In the genomic region with DNA sequence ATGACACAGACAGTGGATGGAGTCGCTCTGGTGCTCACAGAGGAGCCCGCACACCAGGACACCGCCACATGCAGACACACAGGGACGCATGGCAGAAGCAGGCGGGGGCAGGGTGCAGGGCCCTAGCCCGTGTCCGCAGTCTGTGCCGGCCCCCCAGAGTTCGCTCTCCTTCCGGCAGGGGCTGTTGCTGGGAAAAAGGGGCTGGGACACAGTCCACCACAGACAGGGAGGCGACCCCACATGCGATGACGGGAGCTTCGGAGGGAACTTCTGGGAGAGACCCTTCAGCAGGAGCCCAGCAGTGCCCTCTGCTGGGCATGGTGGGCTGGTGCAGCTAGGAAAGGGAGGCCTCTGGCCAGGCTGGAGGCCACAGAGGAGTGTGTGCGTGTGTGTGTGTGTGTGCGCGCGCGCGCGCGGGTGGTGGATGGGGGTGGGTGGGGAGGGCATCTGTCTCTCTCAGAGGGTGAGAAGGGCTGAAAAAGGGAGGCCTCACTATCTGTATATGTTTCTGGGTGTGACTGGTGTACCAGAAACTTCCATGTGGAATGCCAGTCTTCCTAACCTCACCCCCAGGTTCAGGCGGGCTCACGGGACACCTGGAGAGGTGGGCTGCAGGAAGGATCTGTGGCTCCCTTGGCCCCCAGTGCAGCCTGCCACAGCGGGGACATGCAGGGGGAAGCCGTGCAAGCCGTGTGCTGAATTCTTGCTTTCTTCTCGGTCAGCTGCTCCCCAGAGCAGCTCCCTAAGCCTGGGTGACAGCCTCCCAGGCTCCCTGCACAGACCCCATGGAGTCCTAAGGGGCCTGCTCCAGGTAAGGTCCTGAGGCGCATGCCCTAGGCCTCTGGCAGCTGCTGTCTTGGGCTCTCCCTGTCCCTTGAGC, we compare ENCODE assay signal across 8 cellular contexts.
DNase-seq lines count a peak whose midpoint lies in the region; ATAC-seq and TF ChIP-seq lines count a peak whose summit lies in the region.

No MANE protein-coding gene starts in this region.

- H3K9me3 ChIP-seq in HUES6 (ENCODE audit: control insufficient read depth, insufficient read depth, low read depth, low read length) (no peaks in the 10 kb centered on the region), Peyer's patch (no peaks in the 10 kb centered on the region)

- peak overlapping the region; percentile 27 to 60 (median 37) for H3K4me3 Mint-ChIP-seq in nephron

- peak overlapping the region; percentile 71 to 96 (median 96) for H3K27ac Mint-ChIP-seq in nephron

- H3K9me3 Mint-ChIP-seq in nephron = no peaks in the 10 kb centered on the region

- H3K36me3 ChIP-seq in HUES6 (ENCODE audit: control insufficient read depth, insufficient read depth, low read length) (no peaks in the 10 kb centered on the region), Peyer's patch (no peaks in the 10 kb centered on the region)

- no peaks in the 10 kb centered on the region for H3K36me3 Mint-ChIP-seq in nephron (ENCODE audit: low read depth)

- peak overlapping the region; percentile 34 for H3K4me3 ChIP-seq in HUES6 (ENCODE audit: low read depth, low read length)
- peak overlapping the region in 3 of 4 donors; percentile 16 to 40 (median 37) for H3K4me3 ChIP-seq in Peyer's patch
- H3K4me3 ChIP-seq in fibroblast of the aortic adventitia (ENCODE audit: low read depth, low read length) = peak overlapping the region; percentile 28

- H3K27me3 ChIP-seq in HUES6 (ENCODE audit: control insufficient read depth, insufficient read depth, low read length) (0 out of 2 replicates have a peak, but pooled peaks cover 6% of the 10 kb centered on the region), Peyer's patch (no peaks in the 10 kb centered on the region)

- H3K27me3 Mint-ChIP-seq in nephron (ENCODE audit: low read depth) = peaks cover 4% of the 10 kb centered on the region

- ATAC-seq in GM21786 (IDR thresholded peaks at IDR 0.05; ENCODE audit: unreplicated experiment) = no peak

- H3K4me1 ChIP-seq in HUES6 (ENCODE audit: control insufficient read depth, insufficient read depth, low read length) (peaks cover 42% of the 10 kb centered on the region), Peyer's patch (peaks cover 0 to 33% (median 9%) of the 10 kb centered on the region in 4 donors)

- peak; percentile 83 for DNase-seq in GM10266 (ENCODE audit: extremely low spot score)
- peak; percentile 37 to 83 (median 80) for DNase-seq in Peyer's patch
- peak; percentile 40 to 48 for DNase-seq in activated T-helper 1 cell treated with anti-CD3 and anti-CD28 coated beads, Interleukin-2, amount 50 U/mL, for 16 hours (ENCODE audit: low read depth in 1 of 2, low spot score in 1 of 2)
- peak; percentile 77 for DNase-seq in fibroblast of the aortic adventitia (ENCODE audit: low read depth)
- peak; percentile 21 to 68 (median 39) for DNase-seq in stimulated activated naive CD4-positive, alpha-beta T cell (lab: John Stamatoyannopoulos, UW)

- peaks cover 57% of the 10 kb centered on the region for H3K4me1 Mint-ChIP-seq in nephron

- TF ChIP-seq POLR2A in Peyer's patch (IDR thresholded peaks at IDR 0.05) = no peak

- TF ChIP-seq CTCF in GM10266 (IDR thresholded peaks at IDR 0.05; ENCODE audit: control insufficient read depth, insufficient read depth, low read depth, missing control alignments) = peak; percentile 96
- TF ChIP-seq CTCF in Peyer's patch (IDR thresholded peaks at IDR 0.05) = peak; percentile 32 to 91 (median 89)
- peak; percentile 98 for TF ChIP-seq CTCF in fibroblast of the aortic adventitia (IDR thresholded peaks at IDR 0.05; ENCODE audit: insufficient read depth, low read length)
- TF ChIP-seq CTCF in nephron (IDR thresholded peaks at IDR 0.05; ENCODE audit: unreplicated experiment in 3 of 3) = peak; percentile 90 to 94 (median 92)

- no peak overlapping the region for H3K9ac ChIP-seq in HUES6 (ENCODE audit: low read length)

- H3K27ac ChIP-seq in HUES6 (ENCODE audit: low read depth, low read length) (no peak overlapping the region), Peyer's patch (peak overlapping the region in 1 of 4 donors; percentile 12)
